17 cellular contexts compared by ENCODE assay signal in genomic region chr5:67124556-67124955, GRCh38.
DNase-seq lines count a peak whose midpoint lies in the region; ATAC-seq and TF ChIP-seq lines count a peak whose summit lies in the region.
"Had no signal": no experiment of that assay in that cellular context is flagged by ENCODE, and none has a peak within 500 bp of the region (broad histone marks: within the 10 kb centered on the region; RNA-seq: fewer than 3 reads in every experiment).

No MANE protein-coding gene starts in this region.

- H3K4me3 Mint-ChIP-seq in endodermal cell: peak overlapping the region; percentile 23
- no peak overlapping the region for H3K4me3 Mint-ChIP-seq in CD4-positive, alpha-beta T cell
- H3K4me3 Mint-ChIP-seq: CD14-positive monocyte; CD4-positive, alpha-beta memory T cell; GM23338; H9 had no signal

- peaks cover 0 to 11% (median 0%) of the 10 kb centered on the region in 11 experiments; a peak in 7 of 22 replicates for H3K36me3 ChIP-seq in BLaER1 treated with 17β-estradiol and CSF1 and Interleukin-3, amounts not matched to agents 10 nM and 100 nM
- H3K36me3 ChIP-seq in Karpas-422 (ENCODE audit: insufficient read depth, low read length): no peaks in the 10 kb centered on the region
- no peaks in the 10 kb centered on the region for H3K36me3 ChIP-seq in endodermal cell (ENCODE audit: control insufficient read depth, insufficient read depth, low read length)

- H2AFZ ChIP-seq in Karpas-422 (ENCODE audit: low read length): 0 out of 2 replicates have a peak overlapping the region, but pooled peaks have one; percentile 16
- H2AFZ ChIP-seq: GM23338 had no signal

- H3K27me3 ChIP-seq in BLaER1 treated with 17β-estradiol and CSF1 and Interleukin-3, amounts not matched to agents 10 nM and 100 nM: no peaks in the 10 kb centered on the region
- no peaks in the 10 kb centered on the region; the same call in 1 of the 2 replicates for H3K27me3 ChIP-seq in Karpas-422 (ENCODE audit: low read length)
- H3K27me3 ChIP-seq in endodermal cell (ENCODE audit: control insufficient read depth, insufficient read depth, low read length, poor library complexity, severe bottlenecking): peaks cover 30% of the 10 kb centered on the region
- H3K27me3 ChIP-seq in CD4-positive, alpha-beta T cell (ENCODE audit: control insufficient read depth, insufficient read depth, low read length): no peaks in the 10 kb centered on the region

- peaks cover 5 to 29% (median 19%) of the 10 kb centered on the region in 11 experiments; a peak in 19 of 22 replicates for H3K9me3 ChIP-seq in BLaER1 treated with 17β-estradiol and CSF1 and Interleukin-3, amounts not matched to agents 10 nM and 100 nM (replicated peaks in 1 of 11)
- peaks cover 5% of the 10 kb centered on the region; the same call in 1 of the 2 replicates for H3K9me3 ChIP-seq in Karpas-422 (ENCODE audit: low read length)
- H3K9me3 ChIP-seq in endodermal cell (ENCODE audit: control insufficient read depth, low read length): no peaks in the 10 kb centered on the region
- H3K9me3 ChIP-seq in CD4-positive, alpha-beta T cell (ENCODE audit: control insufficient read depth, low read length): no peaks in the 10 kb centered on the region

- H3K4me2 ChIP-seq in BLaER1 treated with 17β-estradiol and CSF1 and Interleukin-3, amounts not matched to agents 10 nM and 100 nM: peak overlapping the region in 6 of 11 experiments; percentile 59 to 77 (median 66); a peak in 8 of 22 replicates
- no peak overlapping the region for H3K4me2 ChIP-seq in Karpas-422 (ENCODE audit: low read depth, low read length, poor library complexity, severe bottlenecking)
- H3K4me2 ChIP-seq: GM23338 had no signal

- DNase-seq in Karpas-422: no peak
- DNase-seq in endodermal cell: no peak
- peak; percentile 19 for DNase-seq in retinal pigment epithelial cell (ENCODE audit: low read depth)
- DNase-seq in NCI-H1417 (lab: John Stamatoyannopoulos, UW): no peak
- no peak for DNase-seq in CD4-positive, alpha-beta T cell
- no peak for DNase-seq in HPDE6-E6E7 (ENCODE audit: extremely low spot score)
- DNase-seq: Calu3; CD4-positive, alpha-beta memory T cell; COR-L47; DMS153; DND-41; H9 had no signal

- H3K27me3 Mint-ChIP-seq in endodermal cell (ENCODE audit: insufficient read depth): peaks cover 18% of the 10 kb centered on the region
- no peaks in the 10 kb centered on the region for H3K27me3 Mint-ChIP-seq in CD4-positive, alpha-beta T cell
- H3K27me3 Mint-ChIP-seq: CD4-positive, alpha-beta memory T cell had no signal

- intact Hi-C loops in CD4-positive, alpha-beta T cell (cut with DNase I, micrococcal nuclease): no loop called here

- peaks cover 6 to 55% (median 34%) of the 10 kb centered on the region in 10 experiments; a peak in 16 of 20 replicates for H3K4me1 ChIP-seq in BLaER1 treated with 17β-estradiol and CSF1 and Interleukin-3, amounts not matched to agents 10 nM and 100 nM
- H3K4me1 ChIP-seq in Karpas-422 (ENCODE audit: low read length) (peaks cover 18% of the 10 kb centered on the region), endodermal cell (ENCODE audit: control insufficient read depth, insufficient read depth, low read length) (peaks cover 5% of the 10 kb centered on the region)

- H3K4me3 ChIP-seq in BLaER1 treated with 17β-estradiol and CSF1 and Interleukin-3, amounts not matched to agents 10 nM and 100 nM: no peak overlapping the region
- H3K4me3 ChIP-seq in Karpas-422 (ENCODE audit: low read length): no peak overlapping the region
- H3K4me3 ChIP-seq in endodermal cell (ENCODE audit: low read length): no peak overlapping the region
- no peak overlapping the region for H3K4me3 ChIP-seq in retinal pigment epithelial cell (ENCODE audit: low read length)
- H3K4me3 ChIP-seq: GM12878, GM23338 had no signal

- no peak overlapping the region for H3K27ac ChIP-seq in BLaER1 treated with 17β-estradiol and CSF1 and Interleukin-3, amounts not matched to agents 10 nM and 100 nM
- H3K27ac ChIP-seq in Karpas-422 (ENCODE audit: low read length) (no peak overlapping the region), endodermal cell (ENCODE audit: low read depth, low read length) (no peak overlapping the region)
- H3K27ac ChIP-seq in CD4-positive, alpha-beta T cell (ENCODE audit: low read depth, low read length): no peak overlapping the region

- no peaks in the 10 kb centered on the region for H4K20me1 ChIP-seq in BLaER1 treated with 17β-estradiol and CSF1 and Interleukin-3, amounts not matched to agents 10 nM and 100 nM
- H4K20me1 ChIP-seq in Karpas-422 (ENCODE audit: insufficient read depth, low read depth, low read length): no peaks in the 10 kb centered on the region

- H3K36me3 Mint-ChIP-seq in endodermal cell (ENCODE audit: low read depth): peaks cover 10% of the 10 kb centered on the region
- peaks cover 93% of the 10 kb centered on the region for H3K36me3 Mint-ChIP-seq in CD4-positive, alpha-beta T cell (ENCODE audit: low read depth)
- H3K36me3 Mint-ChIP-seq: CD14-positive monocyte had no signal

- POLR2A ChIA-PET in CD4-positive, alpha-beta T cell (lab: Charles Lee): no interaction called here

- CTCF ChIA-PET in CD4-positive, alpha-beta T cell (lab: Charles Lee): no interaction called here

- H3K9me2 ChIP-seq in Karpas-422 (replicated peaks; ENCODE audit: insufficient read depth, low read length): no peaks in the 10 kb centered on the region

- peaks cover 16% of the 10 kb centered on the region for H3K4me1 Mint-ChIP-seq in endodermal cell
- H3K4me1 Mint-ChIP-seq in CD4-positive, alpha-beta T cell (ENCODE audit: low read depth): peaks cover 7% of the 10 kb centered on the region
- H3K4me1 Mint-ChIP-seq: GM23338, H9 had no signal

- H3K27ac Mint-ChIP-seq in endodermal cell: peak overlapping the region; percentile 49
- no peak overlapping the region for H3K27ac Mint-ChIP-seq in CD4-positive, alpha-beta T cell
- H3K27ac Mint-ChIP-seq: CD14-positive monocyte; CD4-positive, alpha-beta memory T cell; GM23338 had no signal

- no peak for ATAC-seq in CD4-positive, alpha-beta T cell (ENCODE audit: poor library complexity)
- ATAC-seq: GM12878, GM23338, HCT116 had no signal

- no peak overlapping the region for H3K9ac ChIP-seq in BLaER1 treated with 17β-estradiol and CSF1 and Interleukin-3, amounts not matched to agents 10 nM and 100 nM
- H3K9ac ChIP-seq in Karpas-422 (ENCODE audit: low read length) (no peak overlapping the region), endodermal cell (ENCODE audit: extremely low read depth, low read length, poor library complexity, severe bottlenecking) (no peak overlapping the region)

- WGBS in endodermal cell (ENCODE audit: insufficient coverage in 1 of 2, insufficient read length in 1 of 2), 2 experiments: 68 to 71% methylated on average over 3 to 4 of the region's 4 CpGs

- H3K79me2 ChIP-seq in Karpas-422 (ENCODE audit: low read length): no peaks in the 10 kb centered on the region

- peaks cover 13% of the 10 kb centered on the region for H3K9me3 Mint-ChIP-seq in endodermal cell
- H3K9me3 Mint-ChIP-seq in CD4-positive, alpha-beta T cell: no peaks in the 10 kb centered on the region
- H3K9me3 Mint-ChIP-seq: CD4-positive, alpha-beta memory T cell; GM23338 had no signal

- TF ChIP-seq CTCF in endodermal cell (conservative IDR thresholded peaks at IDR 0.05): no peak
- no peak for TF ChIP-seq CTCF in retinal pigment epithelial cell (conservative IDR thresholded peaks at IDR 0.05; ENCODE audit: low read depth, low read length)
- no peak for TF ChIP-seq CTCF in CD4-positive, alpha-beta T cell (IDR thresholded peaks at IDR 0.05)
